31 cellular contexts compared by ENCODE assay signal in genomic region chr7:35967366-35968139, GRCh38.
A peak's percentile ranks its signal among the peaks of the same experiment; 100 is the strongest.
DNase-seq lines count a peak whose midpoint lies in the region; ATAC-seq and TF ChIP-seq lines count a peak whose summit lies in the region.
"Had no signal": no experiment of that assay in that cellular context is flagged by ENCODE, and none has a peak within 500 bp of the region (broad histone marks: within the 10 kb centered on the region; RNA-seq: fewer than 3 reads in every experiment).

No MANE protein-coding gene starts in this region.

- H3K4me3 ChIP-seq in neutrophil (ENCODE audit: low read depth in 1 of 2, low read length in 1 of 2) (peak overlapping the region; percentile 11 to 23), aorta (ENCODE audit: low read length in 2 of 2) (no peak overlapping the region), dorsolateral prefrontal cortex (no peak overlapping the region), mammary epithelial cell (replicated peaks in 1 of 3; ENCODE audit: insufficient read depth in 1 of 3, low read depth in 2 of 3, low read length in 3 of 3) (no peak overlapping the region)
- H3K4me3 ChIP-seq: HAP-1, PC-9, smooth muscle cell, thyroid gland had no signal

- H3K9me3 ChIP-seq in neutrophil, result no peaks in the 10 kb centered on the region
- no peaks in the 10 kb centered on the region for H3K9me3 ChIP-seq in aorta (ENCODE audit: control insufficient read depth, low read length)
- no peaks in the 10 kb centered on the region for H3K9me3 ChIP-seq in mammary epithelial cell (replicated peaks; ENCODE audit: insufficient read depth, low read length)
- H3K9me3 ChIP-seq: BE2C, HAP-1, stomach, thyroid gland had no signal

- intact Hi-C loops in natural killer cell (cut with micrococcal nuclease), result no loop called here
- intact Hi-C loops in dendritic cell treated with granulocyte-macrophage colony-stimulating factor and Interleukin-4, amounts not matched to agents 40 ng/mL and 50 ng/mL, for 4 days (cut with micrococcal nuclease), result no loop called here
- intact Hi-C loops in aorta (cut with DNase I), result no loop called here
- intact Hi-C loops in dorsolateral prefrontal cortex (cut with DNase I), result no loop called here
- intact Hi-C loops in mammary epithelial cell (cut with micrococcal nuclease), result no loop called here

- ATAC-seq in natural killer cell treated with Interleukin-12 subunit alpha and Interleukin-12 subunit beta and Interleukin-15 and Interleukin-18, amount 100 ng/mL, for 72 hours, result peak; percentile 40 to 49
- ATAC-seq in natural killer cell, result no peak
- ATAC-seq in aorta (ENCODE audit: low FRiP score), result peak; percentile 50
- ATAC-seq in HG03565 (IDR thresholded peaks at IDR 0.05; ENCODE audit: unreplicated experiment), result no peak
- ATAC-seq: naive thymus-derived CD4-positive, alpha-beta T cell had no signal

- 55% methylated on average over 58 to 59 of the region's 59 CpGs for WGBS in aorta, 2 donors
- WGBS in mammary epithelial cell (ENCODE audit: low coverage, missing lambda C conversion rate), result 82% methylated on average over 7 of the region's 59 CpGs

- in situ Hi-C loops in mammary epithelial cell (cut with MboI; ENCODE audit: low sequenced_read_pairs in 2 of 2), result no loop called here

- no peaks in the 10 kb centered on the region for H3K79me2 ChIP-seq in mammary epithelial cell (ENCODE audit: insufficient read depth, low read length)

- no peak overlapping the region for H2AFZ ChIP-seq in mammary epithelial cell (ENCODE audit: low read depth, low read length)
- H2AFZ ChIP-seq: PC-9 had no signal

- H3K27me3 Mint-ChIP-seq in natural killer cell treated with Interleukin-12 subunit alpha and Interleukin-12 subunit beta and Interleukin-15 and Interleukin-18, amount 100 ng/mL, for 72 hours, result peaks cover 9 to 15% of the 10 kb centered on the region in 2 donors
- H3K27me3 Mint-ChIP-seq in natural killer cell (ENCODE audit: low read depth in 2 of 2), result peaks cover 10 to 31% of the 10 kb centered on the region in 2 donors
- H3K27me3 Mint-ChIP-seq in dendritic cell treated with granulocyte-macrophage colony-stimulating factor and Interleukin-4, amounts not matched to agents 40 ng/mL and 50 ng/mL, for 4 days, result peaks cover 44% of the 10 kb centered on the region

- H3K36me3 ChIP-seq in neutrophil (no peaks in the 10 kb centered on the region), aorta (ENCODE audit: control insufficient read depth in 1 of 2, insufficient read depth in 2 of 2, low read length in 1 of 2) (no peaks in the 10 kb centered on the region), mammary epithelial cell (ENCODE audit: insufficient read depth, low read length) (no peaks in the 10 kb centered on the region)
- H3K36me3 ChIP-seq: BE2C, HAP-1, stomach, thyroid gland had no signal

- H3K27me3 ChIP-seq in neutrophil (peaks cover 9% of the 10 kb centered on the region), aorta (ENCODE audit: control insufficient read depth in 1 of 2, insufficient read depth in 2 of 2, low read length in 1 of 2) (no peaks in the 10 kb centered on the region), dorsolateral prefrontal cortex (no peaks in the 10 kb centered on the region), mammary epithelial cell (ENCODE audit: insufficient read depth, low read length) (peaks cover 11% of the 10 kb centered on the region)
- H3K27me3 ChIP-seq: BE2C, thyroid gland had no signal

- no peak overlapping the region for H3K4me2 ChIP-seq in mammary epithelial cell (ENCODE audit: insufficient read depth, low read depth, low read length)
- H3K4me2 ChIP-seq: PC-9, smooth muscle cell had no signal

- H3K36me3 Mint-ChIP-seq in natural killer cell treated with Interleukin-12 subunit alpha and Interleukin-12 subunit beta and Interleukin-15 and Interleukin-18, amount 100 ng/mL, for 72 hours, result no peaks in the 10 kb centered on the region
- peaks cover 7% of the 10 kb centered on the region for H3K36me3 Mint-ChIP-seq in natural killer cell
- H3K36me3 Mint-ChIP-seq in dendritic cell treated with granulocyte-macrophage colony-stimulating factor and Interleukin-4, amounts not matched to agents 40 ng/mL and 50 ng/mL, for 4 days (ENCODE audit: low read depth), result no peaks in the 10 kb centered on the region
- H3K36me3 Mint-ChIP-seq: CD8-positive, alpha-beta memory T cell had no signal

- H4K20me1 ChIP-seq in mammary epithelial cell (ENCODE audit: insufficient read depth, low read length), result no peaks in the 10 kb centered on the region

- no peak overlapping the region for H3K4me3 Mint-ChIP-seq in natural killer cell treated with Interleukin-12 subunit alpha and Interleukin-12 subunit beta and Interleukin-15 and Interleukin-18, amount 100 ng/mL, for 72 hours
- no peak overlapping the region for H3K4me3 Mint-ChIP-seq in natural killer cell
- peak overlapping the region; percentile 33 for H3K4me3 Mint-ChIP-seq in dendritic cell treated with granulocyte-macrophage colony-stimulating factor and Interleukin-4, amounts not matched to agents 40 ng/mL and 50 ng/mL, for 4 days
- H3K4me3 Mint-ChIP-seq: activated CD4-positive, alpha-beta memory T cell treated with anti-CD3 and anti-CD28 coated beads, Interleukin-2, amount 10 ng/mL, durations not matched to agents 7 days and 5 days; CD8-positive, alpha-beta memory T cell; immature natural killer cell had no signal

- no peak overlapping the region for H3K9ac ChIP-seq in mammary epithelial cell (ENCODE audit: insufficient read depth, low read length)

- dilution Hi-C loops in mammary epithelial cell (cut with HindIII; ENCODE audit: low sequenced_read_pairs), result no loop called here

- peaks cover 4 to 5% of the 10 kb centered on the region in 2 donors for H3K4me1 Mint-ChIP-seq in natural killer cell treated with Interleukin-12 subunit alpha and Interleukin-12 subunit beta and Interleukin-15 and Interleukin-18, amount 100 ng/mL, for 72 hours (ENCODE audit: low read depth in 2 of 2)
- H3K4me1 Mint-ChIP-seq in natural killer cell, result peaks cover 5 to 7% of the 10 kb centered on the region in 2 donors
- peaks cover 3% of the 10 kb centered on the region for H3K4me1 Mint-ChIP-seq in dendritic cell treated with granulocyte-macrophage colony-stimulating factor and Interleukin-4, amounts not matched to agents 40 ng/mL and 50 ng/mL, for 4 days (ENCODE audit: low read depth)

- no peak overlapping the region for H3K27ac ChIP-seq in neutrophil
- no peak overlapping the region for H3K27ac ChIP-seq in aorta (ENCODE audit: low read depth in 1 of 2, low read length in 2 of 2)
- H3K27ac ChIP-seq in dorsolateral prefrontal cortex, result no peak overlapping the region
- H3K27ac ChIP-seq in mammary epithelial cell (ENCODE audit: insufficient read depth, low read depth, low read length), result no peak overlapping the region
- H3K27ac ChIP-seq: epithelial cell of prostate, PC-9, stomach, thyroid gland had no signal

- CTCF ChIA-PET in mammary epithelial cell (lab: Charles Lee; ENCODE audit: low non-redundant PET), result no interaction called here

- H3K27ac Mint-ChIP-seq in natural killer cell treated with Interleukin-12 subunit alpha and Interleukin-12 subunit beta and Interleukin-15 and Interleukin-18, amount 100 ng/mL, for 72 hours, result no peak overlapping the region
- no peak overlapping the region for H3K27ac Mint-ChIP-seq in natural killer cell
- H3K27ac Mint-ChIP-seq in dendritic cell treated with granulocyte-macrophage colony-stimulating factor and Interleukin-4, amounts not matched to agents 40 ng/mL and 50 ng/mL, for 4 days, result no peak overlapping the region
- H3K27ac Mint-ChIP-seq: activated CD4-positive, alpha-beta memory T cell treated with anti-CD3 and anti-CD28 coated beads, Interleukin-2, amount 10 ng/mL, durations not matched to agents 7 days and 5 days; activated T-helper 2 cell treated with anti-CD3 and anti-CD28 coated beads, Interferon-gamma antibody, Interleukin-2, Interleukin-4, amounts not matched to agents 10 μg/mL and 5 μg/mL and 100 μg/mL, durations not matched to agents 14 hours and 24 hours and 36 hours; CD8-positive, alpha-beta memory T cell; immature natural killer cell; naive thymus-derived CD4-positive, alpha-beta T cell had no signal

- no peak for DNase-seq in natural killer cell treated with Interleukin-12 subunit alpha and Interleukin-12 subunit beta and Interleukin-15 and Interleukin-18, amount 100 ng/mL, for 72 hours (ENCODE audit: low spot score)
- DNase-seq in natural killer cell (no peak), aorta (no peak), dorsolateral prefrontal cortex (no peak), mammary epithelial cell (no peak)
- DNase-seq: ACHN; activated CD4-positive, alpha-beta memory T cell treated with anti-CD3 and anti-CD28 coated beads, Interleukin-2, amount 10 ng/mL, durations not matched to agents 7 days and 5 days; activated CD4-positive, CD25-positive, alpha-beta regulatory T cell treated with anti-CD3 and anti-CD28 coated beads, Interleukin-2, amount 50 U/mL, for 72 hours; activated naive CD4-positive, alpha-beta T cell treated with anti-CD3 and anti-CD28 coated beads, Interleukin-2, amount 50 U/mL, for 16 hours; BE2C; CD8-positive, alpha-beta memory T cell; DMS 273 treated with DMSO at 0.1 percent for 48 hours; effector CD8-positive, alpha-beta T cell; immature natural killer cell; Kasumi-1; MV-4-11; naive thymus-derived CD4-positive, alpha-beta T cell; NCI-H1436; NCI-H226; NCI-H69; PC-9; stimulated activated CD4-positive, alpha-beta T cell treated with anti-CD3 and anti-CD28 coated beads, Interleukin-1b, Interleukin-23, amount 100 ng/mL, for 48 hours; stomach; thyroid gland had no signal

- H3K4me1 ChIP-seq in neutrophil (ENCODE audit: control insufficient read depth in 1 of 2, insufficient read depth in 1 of 2, low read depth in 1 of 2, low read length in 1 of 2) (peaks cover 14 to 21% of the 10 kb centered on the region in 2 experiments), aorta (ENCODE audit: control insufficient read depth in 1 of 2, insufficient read depth in 2 of 2, low read length in 2 of 2) (no peaks in the 10 kb centered on the region), mammary epithelial cell (ENCODE audit: insufficient read depth, low read length) (peaks cover 4% of the 10 kb centered on the region)
- H3K4me1 ChIP-seq: BE2C, HAP-1, thyroid gland had no signal

- H3K9me3 Mint-ChIP-seq in natural killer cell treated with Interleukin-12 subunit alpha and Interleukin-12 subunit beta and Interleukin-15 and Interleukin-18, amount 100 ng/mL, for 72 hours, result no peaks in the 10 kb centered on the region
- H3K9me3 Mint-ChIP-seq in natural killer cell, result no peaks in the 10 kb centered on the region
- no peaks in the 10 kb centered on the region for H3K9me3 Mint-ChIP-seq in dendritic cell treated with granulocyte-macrophage colony-stimulating factor and Interleukin-4, amounts not matched to agents 40 ng/mL and 50 ng/mL, for 4 days
- H3K9me3 Mint-ChIP-seq: activated CD4-positive, alpha-beta memory T cell treated with anti-CD3 and anti-CD28 coated beads, Interleukin-2, amount 10 ng/mL, durations not matched to agents 7 days and 5 days; activated T-helper 2 cell treated with anti-CD3 and anti-CD28 coated beads, Interferon-gamma antibody, Interleukin-2, Interleukin-4, amounts not matched to agents 10 μg/mL and 5 μg/mL and 100 μg/mL, durations not matched to agents 14 hours and 24 hours and 36 hours; CD8-positive, alpha-beta memory T cell; immature natural killer cell; naive thymus-derived CD4-positive, alpha-beta T cell had no signal

- no peak for TF ChIP-seq CTCF in natural killer cell (IDR thresholded peaks at IDR 0.05)
- TF ChIP-seq CTCF in neutrophil (IDR thresholded peaks at IDR 0.05), result no peak
- no peak for TF ChIP-seq CTCF in dorsolateral prefrontal cortex (IDR thresholded peaks at IDR 0.05 in 54 of 56, conservative IDR thresholded peaks at IDR 0.05 in 2 of 56; ENCODE audit: low read depth in 1 of 56, partially characterized antibody in 56 of 56)
- TF ChIP-seq CTCF in mammary epithelial cell (conservative IDR thresholded peaks at IDR 0.05 in 1 of 2, IDR thresholded peaks at IDR 0.05 in 1 of 2; ENCODE audit: extremely low read depth in 1 of 2, insufficient read depth in 1 of 2, low read depth in 1 of 2, low read length in 2 of 2), result no peak

- BruUV-seq in mammary epithelial cell (replicated peaks; lab: Mats Ljungman, UMichigan), result no TSS peak

Comparison
In these comparisons a context has a peak if more than half of its experiments do, and no peak if none do; other contexts are left out.
1. ATAC-seq: peak in natural killer cell treated with Interleukin-12 subunit alpha and Interleukin-12 subunit beta and Interleukin-15 and Interleukin-18, amount 100 ng/mL, for 72 hours (2 of 2) and aorta (single experiment); none in natural killer cell (0 of 3) and HG03565 (single experiment).
2. H3K4me3 ChIP-seq: peak in neutrophil (2 of 2); none in aorta (0 of 2), dorsolateral prefrontal cortex (0 of 59) and mammary epithelial cell (0 of 3).